1 cellular context compared by ENCODE assay signal in the genomic region with DNA sequence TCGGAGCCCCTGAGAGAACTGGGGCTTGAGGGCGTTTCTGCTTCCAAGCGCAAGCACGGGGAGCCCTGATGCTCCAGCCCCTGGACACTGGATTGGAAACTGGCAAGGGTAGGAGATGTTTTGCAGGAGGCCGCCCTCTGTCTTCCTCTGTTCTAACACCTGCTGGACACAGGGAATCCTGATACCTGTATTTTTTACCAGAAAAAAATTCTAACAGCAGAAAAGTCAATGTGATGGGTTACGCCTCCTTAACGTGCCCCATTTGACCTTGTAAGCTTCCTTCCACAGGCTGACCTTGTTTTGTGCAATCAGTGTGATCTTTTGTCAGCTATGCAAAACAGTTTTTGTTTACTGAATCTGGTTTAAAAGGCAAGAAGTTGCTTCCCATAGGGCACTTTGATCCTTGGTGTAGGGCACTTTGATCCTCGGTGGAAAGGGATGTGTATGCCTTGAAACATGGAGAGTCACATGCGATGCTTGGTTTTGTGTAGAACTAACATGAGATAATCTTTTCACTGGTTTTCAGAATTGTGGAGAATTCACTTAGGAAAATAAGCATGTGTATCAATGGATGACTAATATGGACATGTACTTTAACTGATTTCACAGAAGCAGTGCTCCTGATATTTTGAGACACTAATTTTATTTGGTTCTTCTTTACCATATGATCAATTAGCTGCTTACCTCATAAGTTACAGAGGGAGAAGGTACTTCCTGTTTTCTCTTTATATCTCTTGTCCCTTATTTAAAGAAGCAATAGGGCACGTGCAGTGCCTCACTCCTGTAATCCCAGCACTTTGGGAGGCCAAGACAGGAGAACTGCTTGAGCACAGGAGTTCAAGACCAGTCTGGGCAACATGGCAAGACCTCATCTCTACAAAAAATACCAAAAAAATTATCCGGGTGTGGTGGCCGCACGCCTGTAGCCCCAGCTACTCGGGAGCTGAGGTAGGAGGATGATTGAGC.
TF ChIP-seq lines count a peak whose summit lies in the region.

No MANE protein-coding gene starts in this region.

TF ChIP-seq in GM23338, 12 proteins besides CTCF, POLR2A, EP300 and RAD21 (continued from another document):
- TF ChIP-seq, protein P1, sequence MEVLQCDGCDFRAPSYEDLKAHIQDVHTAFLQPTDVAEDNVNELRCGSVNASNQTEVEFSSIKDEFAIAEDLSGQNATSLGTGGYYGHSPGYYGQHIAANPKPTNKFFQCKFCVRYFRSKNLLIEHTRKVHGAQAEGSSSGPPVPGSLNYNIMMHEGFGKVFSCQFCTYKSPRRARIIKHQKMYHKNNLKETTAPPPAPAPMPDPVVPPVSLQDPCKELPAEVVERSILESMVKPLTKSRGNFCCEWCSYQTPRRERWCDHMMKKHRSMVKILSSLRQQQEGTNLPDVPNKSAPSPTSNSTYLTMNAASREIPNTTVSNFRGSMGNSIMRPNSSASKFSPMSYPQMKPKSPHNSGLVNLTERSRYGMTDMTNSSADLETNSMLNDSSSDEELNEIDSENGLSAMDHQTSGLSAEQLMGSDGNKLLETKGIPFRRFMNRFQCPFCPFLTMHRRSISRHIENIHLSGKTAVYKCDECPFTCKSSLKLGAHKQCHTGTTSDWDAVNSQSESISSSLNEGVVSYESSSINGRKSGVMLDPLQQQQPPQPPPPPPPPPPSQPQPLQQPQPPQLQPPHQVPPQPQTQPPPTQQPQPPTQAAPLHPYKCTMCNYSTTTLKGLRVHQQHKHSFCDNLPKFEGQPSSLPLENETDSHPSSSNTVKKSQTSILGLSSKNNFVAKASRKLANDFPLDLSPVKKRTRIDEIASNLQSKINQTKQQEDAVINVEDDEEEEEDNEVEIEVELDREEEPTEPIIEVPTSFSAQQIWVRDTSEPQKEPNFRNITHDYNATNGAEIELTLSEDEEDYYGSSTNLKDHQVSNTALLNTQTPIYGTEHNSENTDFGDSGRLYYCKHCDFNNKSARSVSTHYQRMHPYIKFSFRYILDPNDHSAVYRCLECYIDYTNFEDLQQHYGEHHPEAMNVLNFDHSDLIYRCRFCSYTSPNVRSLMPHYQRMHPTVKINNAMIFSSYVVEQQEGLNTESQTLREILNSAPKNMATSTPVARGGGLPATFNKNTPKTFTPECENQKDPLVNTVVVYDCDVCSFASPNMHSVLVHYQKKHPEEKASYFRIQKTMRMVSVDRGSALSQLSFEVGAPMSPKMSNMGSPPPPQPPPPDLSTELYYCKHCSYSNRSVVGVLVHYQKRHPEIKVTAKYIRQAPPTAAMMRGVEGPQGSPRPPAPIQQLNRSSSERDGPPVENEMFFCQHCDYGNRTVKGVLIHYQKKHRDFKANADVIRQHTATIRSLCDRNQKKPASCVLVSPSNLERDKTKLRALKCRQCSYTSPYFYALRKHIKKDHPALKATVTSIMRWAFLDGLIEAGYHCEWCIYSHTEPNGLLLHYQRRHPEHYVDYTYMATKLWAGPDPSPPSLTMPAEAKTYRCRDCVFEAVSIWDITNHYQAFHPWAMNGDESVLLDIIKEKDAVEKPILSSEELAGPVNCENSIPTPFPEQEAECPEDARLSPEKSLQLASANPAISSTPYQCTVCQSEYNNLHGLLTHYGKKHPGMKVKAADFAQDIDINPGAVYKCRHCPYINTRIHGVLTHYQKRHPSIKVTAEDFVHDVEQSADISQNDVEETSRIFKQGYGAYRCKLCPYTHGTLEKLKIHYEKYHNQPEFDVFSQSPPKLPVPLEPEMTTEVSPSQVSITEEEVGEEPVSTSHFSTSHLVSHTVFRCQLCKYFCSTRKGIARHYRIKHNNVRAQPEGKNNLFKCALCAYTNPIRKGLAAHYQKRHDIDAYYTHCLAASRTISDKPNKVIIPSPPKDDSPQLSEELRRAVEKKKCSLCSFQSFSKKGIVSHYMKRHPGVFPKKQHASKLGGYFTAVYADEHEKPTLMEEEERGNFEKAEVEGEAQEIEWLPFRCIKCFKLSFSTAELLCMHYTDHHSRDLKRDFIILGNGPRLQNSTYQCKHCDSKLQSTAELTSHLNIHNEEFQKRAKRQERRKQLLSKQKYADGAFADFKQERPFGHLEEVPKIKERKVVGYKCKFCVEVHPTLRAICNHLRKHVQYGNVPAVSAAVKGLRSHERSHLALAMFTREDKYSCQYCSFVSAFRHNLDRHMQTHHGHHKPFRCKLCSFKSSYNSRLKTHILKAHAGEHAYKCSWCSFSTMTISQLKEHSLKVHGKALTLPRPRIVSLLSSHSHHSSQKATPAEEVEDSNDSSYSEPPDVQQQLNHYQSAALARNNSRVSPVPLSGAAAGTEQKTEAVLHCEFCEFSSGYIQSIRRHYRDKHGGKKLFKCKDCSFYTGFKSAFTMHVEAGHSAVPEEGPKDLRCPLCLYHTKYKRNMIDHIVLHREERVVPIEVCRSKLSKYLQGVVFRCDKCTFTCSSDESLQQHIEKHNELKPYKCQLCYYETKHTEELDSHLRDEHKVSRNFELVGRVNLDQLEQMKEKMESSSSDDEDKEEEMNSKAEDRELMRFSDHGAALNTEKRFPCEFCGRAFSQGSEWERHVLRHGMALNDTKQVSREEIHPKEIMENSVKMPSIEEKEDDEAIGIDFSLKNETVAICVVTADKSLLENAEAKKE (CRISPR knock-in tag; IDR thresholded peaks at IDR 0.05), result no peak
- TF ChIP-seq STAT1 (IDR thresholded peaks at IDR 0.05; ENCODE audit: unreplicated experiment), result no peak
- TF ChIP-seq EZH2 (IDR thresholded peaks at IDR 0.05; ENCODE audit: low read depth, unreplicated experiment), result no peak
- no peak for TF ChIP-seq EZH2phosphoT487 (IDR thresholded peaks at IDR 0.05; ENCODE audit: unreplicated experiment)
- TF ChIP-seq JUNB (IDR thresholded peaks at IDR 0.05; ENCODE audit: unreplicated experiment), result no peak
- TF ChIP-seq, protein P2, sequence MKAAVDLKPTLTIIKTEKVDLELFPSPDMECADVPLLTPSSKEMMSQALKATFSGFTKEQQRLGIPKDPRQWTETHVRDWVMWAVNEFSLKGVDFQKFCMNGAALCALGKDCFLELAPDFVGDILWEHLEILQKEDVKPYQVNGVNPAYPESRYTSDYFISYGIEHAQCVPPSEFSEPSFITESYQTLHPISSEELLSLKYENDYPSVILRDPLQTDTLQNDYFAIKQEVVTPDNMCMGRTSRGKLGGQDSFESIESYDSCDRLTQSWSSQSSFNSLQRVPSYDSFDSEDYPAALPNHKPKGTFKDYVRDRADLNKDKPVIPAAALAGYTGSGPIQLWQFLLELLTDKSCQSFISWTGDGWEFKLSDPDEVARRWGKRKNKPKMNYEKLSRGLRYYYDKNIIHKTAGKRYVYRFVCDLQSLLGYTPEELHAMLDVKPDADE (IDR thresholded peaks at IDR 0.05), result no peak
